2 cellular contexts compared by ENCODE assay signal in genomic region chr5:133863857-133864585, GRCh38.
TF ChIP-seq lines count a peak whose summit lies in the region.

No MANE protein-coding gene starts in this region.

TF ChIP-seq in WTC11, 78 proteins besides CTCF, POLR2A, EP300 and RAD21 (continued from another document):
- TF ChIP-seq, protein P1, sequence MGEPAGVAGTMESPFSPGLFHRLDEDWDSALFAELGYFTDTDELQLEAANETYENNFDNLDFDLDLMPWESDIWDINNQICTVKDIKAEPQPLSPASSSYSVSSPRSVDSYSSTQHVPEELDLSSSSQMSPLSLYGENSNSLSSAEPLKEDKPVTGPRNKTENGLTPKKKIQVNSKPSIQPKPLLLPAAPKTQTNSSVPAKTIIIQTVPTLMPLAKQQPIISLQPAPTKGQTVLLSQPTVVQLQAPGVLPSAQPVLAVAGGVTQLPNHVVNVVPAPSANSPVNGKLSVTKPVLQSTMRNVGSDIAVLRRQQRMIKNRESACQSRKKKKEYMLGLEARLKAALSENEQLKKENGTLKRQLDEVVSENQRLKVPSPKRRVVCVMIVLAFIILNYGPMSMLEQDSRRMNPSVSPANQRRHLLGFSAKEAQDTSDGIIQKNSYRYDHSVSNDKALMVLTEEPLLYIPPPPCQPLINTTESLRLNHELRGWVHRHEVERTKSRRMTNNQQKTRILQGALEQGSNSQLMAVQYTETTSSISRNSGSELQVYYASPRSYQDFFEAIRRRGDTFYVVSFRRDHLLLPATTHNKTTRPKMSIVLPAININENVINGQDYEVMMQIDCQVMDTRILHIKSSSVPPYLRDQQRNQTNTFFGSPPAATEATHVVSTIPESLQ (CRISPR knock-in tag; IDR thresholded peaks at IDR 0.05): no peak
- TF ChIP-seq ZNF232 (CRISPR knock-in tag; IDR thresholded peaks at IDR 0.05) (no peak), SMAD4 (CRISPR knock-in tag; IDR thresholded peaks at IDR 0.05) (no peak), HMGA2 (CRISPR knock-in tag; IDR thresholded peaks at IDR 0.05) (no peak), ESRRA (CRISPR knock-in tag; IDR thresholded peaks at IDR 0.05; ENCODE audit: borderline replicate concordance) (no peak), NR1H2 (CRISPR knock-in tag; IDR thresholded peaks at IDR 0.05) (no peak), CREM (CRISPR knock-in tag; IDR thresholded peaks at IDR 0.05) (no peak), CBFB (CRISPR knock-in tag; IDR thresholded peaks at IDR 0.05; ENCODE audit: low read depth) (no peak), ZMAT4 (CRISPR knock-in tag; IDR thresholded peaks at IDR 0.05) (no peak), ZNF263 (CRISPR knock-in tag; IDR thresholded peaks at IDR 0.05; ENCODE audit: low read depth) (no peak), TP53 (CRISPR knock-in tag; IDR thresholded peaks at IDR 0.05) (no peak), RORB (CRISPR knock-in tag; IDR thresholded peaks at IDR 0.05) (no peak)
- TF ChIP-seq, protein P2, sequence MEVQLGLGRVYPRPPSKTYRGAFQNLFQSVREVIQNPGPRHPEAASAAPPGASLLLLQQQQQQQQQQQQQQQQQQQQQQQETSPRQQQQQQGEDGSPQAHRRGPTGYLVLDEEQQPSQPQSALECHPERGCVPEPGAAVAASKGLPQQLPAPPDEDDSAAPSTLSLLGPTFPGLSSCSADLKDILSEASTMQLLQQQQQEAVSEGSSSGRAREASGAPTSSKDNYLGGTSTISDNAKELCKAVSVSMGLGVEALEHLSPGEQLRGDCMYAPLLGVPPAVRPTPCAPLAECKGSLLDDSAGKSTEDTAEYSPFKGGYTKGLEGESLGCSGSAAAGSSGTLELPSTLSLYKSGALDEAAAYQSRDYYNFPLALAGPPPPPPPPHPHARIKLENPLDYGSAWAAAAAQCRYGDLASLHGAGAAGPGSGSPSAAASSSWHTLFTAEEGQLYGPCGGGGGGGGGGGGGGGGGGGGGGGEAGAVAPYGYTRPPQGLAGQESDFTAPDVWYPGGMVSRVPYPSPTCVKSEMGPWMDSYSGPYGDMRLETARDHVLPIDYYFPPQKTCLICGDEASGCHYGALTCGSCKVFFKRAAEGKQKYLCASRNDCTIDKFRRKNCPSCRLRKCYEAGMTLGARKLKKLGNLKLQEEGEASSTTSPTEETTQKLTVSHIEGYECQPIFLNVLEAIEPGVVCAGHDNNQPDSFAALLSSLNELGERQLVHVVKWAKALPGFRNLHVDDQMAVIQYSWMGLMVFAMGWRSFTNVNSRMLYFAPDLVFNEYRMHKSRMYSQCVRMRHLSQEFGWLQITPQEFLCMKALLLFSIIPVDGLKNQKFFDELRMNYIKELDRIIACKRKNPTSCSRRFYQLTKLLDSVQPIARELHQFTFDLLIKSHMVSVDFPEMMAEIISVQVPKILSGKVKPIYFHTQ (CRISPR knock-in tag; IDR thresholded peaks at IDR 0.05): no peak

TF ChIP-seq in HepG2, 621 proteins besides CTCF, POLR2A, EP300 and RAD21 (continued from another document):
- no peak for TF ChIP-seq ZNF687 (CRISPR knock-in tag; IDR thresholded peaks at IDR 0.05)
